Comparison of ENCODE assay signal across 28 cellular contexts in genomic region chr12:101379149-101379548, GRCh38.
"Had no signal": no experiment of that assay in that cellular context is flagged by ENCODE, and none has a peak within 500 bp of the region (broad histone marks: within the 10 kb centered on the region; RNA-seq: fewer than 3 reads in every experiment).

No MANE protein-coding gene starts in this region.

- DNase-seq: cortex of kidney; dorsolateral prefrontal cortex; effector CD8-positive, alpha-beta T cell; foreskin keratinocyte; heart left ventricle; hypothalamus; immature natural killer cell; islet precursor cell; kidney glomerular epithelial cell; left colon; left ventricle myocardium superior; lower lobe of right lung; posterior cingulate gyrus; psoas muscle; right cardiac atrium; sigmoid colon; stimulated activated CD4-positive, alpha-beta T cell treated with anti-CD3 and anti-CD28 coated beads, Interleukin-2, amount 100 ng/mL, for 24 hours; stimulated activated CD4-positive, alpha-beta T cell treated with anti-CD3 and anti-CD28 coated beads, Interleukin-4, amount 100 ng/mL, for 24 hours; stimulated activated naive B cell treated with anti-CD40 and anti-IgM and Interleukin-4, amounts not matched to agents 10 μg/mL and 1 μg/mL and 100 μg/mL, for 72 hours; upper lobe of left lung had no signal

- H3K27ac ChIP-seq: dorsolateral prefrontal cortex, esophagus muscularis mucosa, foreskin keratinocyte, gastroesophageal sphincter, heart left ventricle, lower lobe of right lung, neural progenitor cell, psoas muscle, sigmoid colon, thoracic aorta, tibial nerve, upper lobe of left lung had no signal

- H3K9me3 ChIP-seq: esophagus muscularis mucosa, gastroesophageal sphincter, heart left ventricle, lower lobe of right lung, psoas muscle, sigmoid colon, thoracic aorta, tibial nerve, upper lobe of left lung had no signal

- H3K27me3 ChIP-seq: dorsolateral prefrontal cortex, esophagus muscularis mucosa, foreskin keratinocyte, gastroesophageal sphincter, heart left ventricle, neural progenitor cell, sigmoid colon, tibial nerve, upper lobe of left lung had no signal

- ATAC-seq: foreskin keratinocyte; gastroesophageal sphincter; heart left ventricle; left colon; left ventricle myocardium superior; lower lobe of right lung; psoas muscle; right cardiac atrium; stimulated activated naive B cell treated with anti-CD40 and anti-IgM and Interleukin-4, amounts not matched to agents 10 μg/mL and 1 μg/mL and 100 μg/mL, for 72 hours had no signal

- H2AFZ ChIP-seq: neural progenitor cell had no signal

- H3K36me3 ChIP-seq: neural progenitor cell had no signal

- H3K27ac Mint-ChIP-seq: immature natural killer cell; nephron; neural progenitor cell; stimulated activated naive CD8-positive, alpha-beta T cell treated with anti-CD3 and anti-CD28 coated beads, Interleukin-15, Interleukin-2, amounts not matched to agents 100 ng/mL and 50 ng/mL, for 24 hours had no signal

- H3K9me3 Mint-ChIP-seq: immature natural killer cell; memory B cell; nephron; neural progenitor cell; stimulated activated naive B cell treated with anti-CD40 and anti-IgM and Interleukin-4, amounts not matched to agents 10 μg/mL and 1 μg/mL and 100 μg/mL, for 72 hours; stimulated activated naive CD8-positive, alpha-beta T cell treated with anti-CD3 and anti-CD28 coated beads, Interleukin-15, Interleukin-2, amounts not matched to agents 100 ng/mL and 50 ng/mL, for 24 hours had no signal

- H3K4me1 Mint-ChIP-seq: immature natural killer cell; nephron; neural progenitor cell; stimulated activated naive B cell treated with anti-CD40 and anti-IgM and Interleukin-4, amounts not matched to agents 10 μg/mL and 1 μg/mL and 100 μg/mL, for 72 hours had no signal

- H3K4me1 ChIP-seq: esophagus muscularis mucosa, foreskin keratinocyte, gastroesophageal sphincter, heart left ventricle, lower lobe of right lung, neural progenitor cell, psoas muscle, sigmoid colon, tibial nerve, upper lobe of left lung had no signal

- H3K4me2 ChIP-seq: neural progenitor cell had no signal

- H3K4me3 ChIP-seq: dorsolateral prefrontal cortex, esophagus muscularis mucosa, gastroesophageal sphincter, heart left ventricle, lower lobe of right lung, neural progenitor cell, psoas muscle, sigmoid colon, thoracic aorta, tibial nerve, upper lobe of left lung had no signal

- H3K4me3 Mint-ChIP-seq: immature natural killer cell; memory B cell; nephron; neural progenitor cell; stimulated activated naive B cell treated with anti-CD40 and anti-IgM and Interleukin-4, amounts not matched to agents 10 μg/mL and 1 μg/mL and 100 μg/mL, for 72 hours; stimulated activated naive CD8-positive, alpha-beta T cell treated with anti-CD3 and anti-CD28 coated beads, Interleukin-15, Interleukin-2, amounts not matched to agents 100 ng/mL and 50 ng/mL, for 24 hours had no signal

- H3K27me3 Mint-ChIP-seq: memory B cell; stimulated activated naive B cell treated with anti-CD40 and anti-IgM and Interleukin-4, amounts not matched to agents 10 μg/mL and 1 μg/mL and 100 μg/mL, for 72 hours; stimulated activated naive CD8-positive, alpha-beta T cell treated with anti-CD3 and anti-CD28 coated beads, Interleukin-15, Interleukin-2, amounts not matched to agents 100 ng/mL and 50 ng/mL, for 24 hours had no signal
